Comparison of ENCODE assay signal across 1 cellular context in the genomic region with DNA sequence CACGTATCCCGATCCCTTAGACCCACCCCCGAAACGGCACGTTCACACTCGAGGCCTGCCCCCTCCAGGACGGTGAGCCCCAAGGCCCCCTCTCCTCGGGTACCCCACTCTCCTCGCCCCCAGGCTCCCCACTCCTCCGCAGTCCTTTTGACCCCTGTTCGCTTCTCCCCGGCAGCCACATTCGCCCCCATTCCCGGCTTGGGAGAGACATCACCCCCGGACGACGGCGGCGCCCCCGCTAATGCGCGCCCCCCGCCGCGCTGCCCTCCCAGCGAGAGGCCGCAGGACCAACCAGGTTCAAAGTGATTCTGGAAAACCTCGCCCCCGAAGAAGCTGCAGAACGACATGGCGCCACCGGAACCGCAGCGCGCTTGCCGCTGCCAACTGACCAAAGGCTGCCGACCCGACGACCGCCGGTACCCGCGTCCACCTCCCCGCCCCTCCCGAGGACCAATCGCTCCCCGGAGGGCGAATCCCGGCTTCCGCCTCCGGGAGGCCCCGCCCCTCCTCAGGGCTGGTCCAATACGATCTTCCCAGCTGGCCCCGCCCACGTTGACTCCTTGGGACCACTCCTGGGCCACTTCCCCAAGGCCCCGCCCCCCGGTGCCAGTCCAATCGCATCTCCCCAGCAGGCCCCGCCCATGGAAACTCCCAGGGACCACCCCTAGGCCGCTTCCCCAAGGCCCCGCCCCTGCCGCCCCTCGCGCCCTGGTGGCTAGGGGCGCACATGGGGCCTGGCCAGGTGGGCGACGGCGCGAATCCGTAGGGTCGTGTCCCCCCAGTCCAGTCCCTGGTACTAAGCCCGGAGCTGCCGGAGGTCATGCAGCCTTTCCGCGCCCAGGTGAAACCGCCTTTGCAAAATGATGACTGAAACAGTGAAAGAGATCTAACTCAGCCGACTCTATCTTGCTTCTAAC.
TF ChIP-seq lines count a peak whose summit lies in the region.

A gene with protein sequence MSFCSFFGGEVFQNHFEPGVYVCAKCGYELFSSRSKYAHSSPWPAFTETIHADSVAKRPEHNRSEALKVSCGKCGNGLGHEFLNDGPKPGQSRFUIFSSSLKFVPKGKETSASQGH (minus strand): TSS at position 390 of the 917 bp plus-strand sequence. CDS start 43 bp downstream, at position 347.

TF ChIP-seq in GM12878, 131 proteins besides CTCF, POLR2A, EP300 and RAD21 (continued from another document):
- TF ChIP-seq, protein P1, sequence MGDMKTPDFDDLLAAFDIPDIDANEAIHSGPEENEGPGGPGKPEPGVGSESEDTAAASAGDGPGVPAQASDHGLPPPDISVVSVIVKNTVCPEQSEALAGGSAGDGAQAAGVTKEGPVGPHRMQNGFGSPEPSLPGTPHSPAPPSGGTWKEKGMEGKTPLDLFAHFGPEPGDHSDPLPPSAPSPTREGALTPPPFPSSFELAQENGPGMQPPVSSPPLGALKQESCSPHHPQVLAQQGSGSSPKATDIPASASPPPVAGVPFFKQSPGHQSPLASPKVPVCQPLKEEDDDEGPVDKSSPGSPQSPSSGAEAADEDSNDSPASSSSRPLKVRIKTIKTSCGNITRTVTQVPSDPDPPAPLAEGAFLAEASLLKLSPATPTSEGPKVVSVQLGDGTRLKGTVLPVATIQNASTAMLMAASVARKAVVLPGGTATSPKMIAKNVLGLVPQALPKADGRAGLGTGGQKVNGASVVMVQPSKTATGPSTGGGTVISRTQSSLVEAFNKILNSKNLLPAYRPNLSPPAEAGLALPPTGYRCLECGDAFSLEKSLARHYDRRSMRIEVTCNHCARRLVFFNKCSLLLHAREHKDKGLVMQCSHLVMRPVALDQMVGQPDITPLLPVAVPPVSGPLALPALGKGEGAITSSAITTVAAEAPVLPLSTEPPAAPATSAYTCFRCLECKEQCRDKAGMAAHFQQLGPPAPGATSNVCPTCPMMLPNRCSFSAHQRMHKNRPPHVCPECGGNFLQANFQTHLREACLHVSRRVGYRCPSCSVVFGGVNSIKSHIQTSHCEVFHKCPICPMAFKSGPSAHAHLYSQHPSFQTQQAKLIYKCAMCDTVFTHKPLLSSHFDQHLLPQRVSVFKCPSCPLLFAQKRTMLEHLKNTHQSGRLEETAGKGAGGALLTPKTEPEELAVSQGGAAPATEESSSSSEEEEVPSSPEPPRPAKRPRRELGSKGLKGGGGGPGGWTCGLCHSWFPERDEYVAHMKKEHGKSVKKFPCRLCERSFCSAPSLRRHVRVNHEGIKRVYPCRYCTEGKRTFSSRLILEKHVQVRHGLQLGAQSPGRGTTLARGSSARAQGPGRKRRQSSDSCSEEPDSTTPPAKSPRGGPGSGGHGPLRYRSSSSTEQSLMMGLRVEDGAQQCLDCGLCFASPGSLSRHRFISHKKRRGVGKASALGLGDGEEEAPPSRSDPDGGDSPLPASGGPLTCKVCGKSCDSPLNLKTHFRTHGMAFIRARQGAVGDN (IDR thresholded peaks at IDR 0.05), result peak; percentile 45; the same call in 1 of the 2 replicates
- TF ChIP-seq BRCA1 (IDR thresholded peaks at IDR 0.05; ENCODE audit: low read depth, low read length) (no peak), ATF7 (IDR thresholded peaks at IDR 0.05; ENCODE audit: low read depth) (no peak), KLF5 (IDR thresholded peaks at IDR 0.05; ENCODE audit: partially characterized antibody) (no peak), ZNF207 (IDR thresholded peaks at IDR 0.05; ENCODE audit: borderline replicate concordance) (no peak), SIN3A (IDR thresholded peaks at IDR 0.05; ENCODE audit: low read depth, low read length) (peak; percentile 34; the same call in 1 of the 2 replicates), SRF (IDR thresholded peaks at IDR 0.05; ENCODE audit: low read depth in 2 of 2, low read length in 2 of 2) (no peak), HDGF (IDR thresholded peaks at IDR 0.05) (peak; percentile 97), TAF1 (IDR thresholded peaks at IDR 0.05; ENCODE audit: borderline replicate concordance, low read depth, low read length) (peak; percentile 57), CHD2 (IDR thresholded peaks at IDR 0.05; ENCODE audit: borderline replicate concordance, low read depth, low read length) (peak; percentile 10; the same call in 1 of the 2 replicates), EGR1 (IDR thresholded peaks at IDR 0.05; ENCODE audit: borderline replicate concordance in 1 of 2, low read depth in 2 of 2, low read length in 2 of 2) (peak in 1 of 2 experiments; percentile 4; a peak in 1 of 3 replicates), BHLHE40 (IDR thresholded peaks at IDR 0.05; ENCODE audit: borderline replicate concordance in 1 of 2, low read depth in 2 of 2, low read length in 1 of 2) (0 out of 4 replicates have a peak, but pooled peaks of 1 of the 2 experiments have one; percentile 22), MEF2B (IDR thresholded peaks at IDR 0.05; ENCODE audit: partially characterized antibody, poor library complexity, severe bottlenecking) (peak; percentile 31), JUNB (IDR thresholded peaks at IDR 0.05) (peak; percentile 80), IRF4 (IDR thresholded peaks at IDR 0.05; ENCODE audit: low read depth, low read length) (0 out of 2 replicates have a peak, but pooled peaks have one; percentile 35)
- TF ChIP-seq, protein P2, sequence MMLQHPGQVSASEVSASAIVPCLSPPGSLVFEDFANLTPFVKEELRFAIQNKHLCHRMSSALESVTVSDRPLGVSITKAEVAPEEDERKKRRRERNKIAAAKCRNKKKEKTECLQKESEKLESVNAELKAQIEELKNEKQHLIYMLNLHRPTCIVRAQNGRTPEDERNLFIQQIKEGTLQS (IDR thresholded peaks at IDR 0.05; ENCODE audit: borderline replicate concordance, extremely low read depth, low read depth, low read length), result no peak
- TF ChIP-seq, protein P3, sequence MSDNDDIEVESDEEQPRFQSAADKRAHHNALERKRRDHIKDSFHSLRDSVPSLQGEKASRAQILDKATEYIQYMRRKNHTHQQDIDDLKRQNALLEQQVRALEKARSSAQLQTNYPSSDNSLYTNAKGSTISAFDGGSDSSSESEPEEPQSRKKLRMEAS (IDR thresholded peaks at IDR 0.05; ENCODE audit: low read depth, low read length), result peak; percentile 79; the same call in 1 of the 2 replicates
